15 cellular contexts compared by ENCODE assay signal in genomic region chr1:7912145-7912544, GRCh38. TPM values are rescaled to one million over a fixed set of nuclear protein-coding genes. Genes with fewer than 3 reads are reported as not detected.
"Had no signal": no experiment of that assay in that cellular context is flagged by ENCODE, and none has a peak within 500 bp of the region (broad histone marks: within the 10 kb centered on the region; RNA-seq: fewer than 3 reads in every experiment).

No MANE protein-coding gene starts in this region.

- FAIRE-seq: astrocyte, urothelium cell line had no signal

- H3K9me3 ChIP-seq: gastroesophageal sphincter, thyroid gland had no signal

- ATAC-seq: activated CD4-positive, alpha-beta T cell treated with anti-CD3 and anti-CD28 coated beads for 36 hours; gastroesophageal sphincter; left lobe of liver; T-cell had no signal

- H3K27ac Mint-ChIP-seq: activated CD4-positive, alpha-beta memory T cell treated with anti-CD3 and anti-CD28 coated beads for 36 hours; activated CD4-positive, alpha-beta T cell treated with anti-CD3 and anti-CD28 coated beads for 36 hours had no signal

- H3K27me3 ChIP-seq: thyroid gland had no signal

- H3K4me3 Mint-ChIP-seq: activated CD4-positive, alpha-beta T cell treated with anti-CD3 and anti-CD28 coated beads for 36 hours had no signal

- H3K27me3 Mint-ChIP-seq: activated CD4-positive, alpha-beta memory T cell treated with anti-CD3 and anti-CD28 coated beads for 36 hours; activated CD4-positive, alpha-beta T cell treated with anti-CD3 and anti-CD28 coated beads for 36 hours; T-cell had no signal

- H3K79me2 ChIP-seq: parathyroid adenoma had no signal

- H3K36me3 ChIP-seq: gastroesophageal sphincter, thyroid gland had no signal

- H3K36me3 Mint-ChIP-seq: T-cell had no signal

- H3K27ac ChIP-seq: dorsolateral prefrontal cortex, gastroesophageal sphincter, parathyroid adenoma, SK-N-MC, thyroid gland had no signal

- H2AFZ ChIP-seq: parathyroid adenoma had no signal

- DNase-seq: activated CD4-positive, alpha-beta memory T cell treated with anti-CD3 and anti-CD28 coated beads for 36 hours; activated CD4-positive, alpha-beta T cell treated with anti-CD3 and anti-CD28 coated beads for 36 hours; activated gamma-delta T cell; dorsolateral prefrontal cortex; islet precursor cell; stimulated activated CD4-positive, alpha-beta T cell treated with anti-CD3 and anti-CD28 coated beads, Interleukin-1b, Interleukin-23, amount 100 ng/mL, for 48 hours; T-cell; thyroid gland had no signal

- H3K9me3 Mint-ChIP-seq: activated CD4-positive, alpha-beta memory T cell treated with anti-CD3 and anti-CD28 coated beads for 36 hours; T-cell had no signal

- H3K4me3 ChIP-seq: gastroesophageal sphincter, SK-N-MC, thyroid gland had no signal

- H3K4me1 ChIP-seq: gastroesophageal sphincter, parathyroid adenoma, thyroid gland had no signal

- H3K9ac ChIP-seq: parathyroid adenoma had no signal

RNA-seq across cellular contexts. Expression of gene UTS2, which starts 59.3 kb away (rescaled TPM):
- total RNA-seq: activated CD4-positive, alpha-beta memory T cell treated with anti-CD3 and anti-CD28 coated beads for 36 hours; activated CD4-positive, alpha-beta T cell treated with anti-CD3 and anti-CD28 coated beads for 36 hours; astrocyte; left lobe of liver; lung microvascular endothelial cell; thyroid gland had no signal
